ENCODE assay signal across 20 cellular contexts in genomic region chr1:23362218-23362713, GRCh38. TPM values are rescaled to one million over a fixed set of nuclear protein-coding genes. Genes with fewer than 3 reads are reported as not detected.
A peak's percentile ranks its signal among the peaks of the same experiment; 100 is the strongest.
DNase-seq lines count a peak whose midpoint lies in the region; ATAC-seq, FAIRE-seq and TF ChIP-seq lines count a peak whose summit lies in the region.
"Had no signal": no experiment of that assay in that cellular context is flagged by ENCODE, and none has a peak within 500 bp of the region (broad histone marks: within the 10 kb centered on the region; RNA-seq: fewer than 3 reads in every experiment).

No MANE protein-coding gene starts in this region.

- peaks cover 4% of the 10 kb centered on the region for H3K4me1 Mint-ChIP-seq in progenitor cell of endocrine pancreas (ENCODE audit: low read depth)

- peaks cover 13% of the 10 kb centered on the region for H3K79me2 ChIP-seq in K562 (ENCODE audit: control insufficient read depth, insufficient read depth, low read length)

- no peak overlapping the region for H3K9ac ChIP-seq in K562 (ENCODE audit: insufficient read depth in 1 of 2, low read depth in 2 of 2, low read length in 2 of 2)

- WGBS in K562 (ENCODE audit: insufficient coverage, low coverage, missing lambda C conversion rate): 94% methylated on average over 13 of the region's 13 CpGs

- TF ChIP-seq RAD21 in K562 (CRISPR knock-in tag; conservative IDR thresholded peaks at IDR 0.05 in 1 of 2, IDR thresholded peaks at IDR 0.05 in 1 of 2): no peak

- no peaks in the 10 kb centered on the region for H3K27me3 ChIP-seq in K562 (ENCODE audit: control insufficient read depth in 2 of 2, insufficient read depth in 2 of 2, low read length in 2 of 2)
- H3K27me3 ChIP-seq: hepatocyte, SJCRH30 had no signal

- intact Hi-C loops in K562 (cut with micrococcal nuclease): no loop called here

- POLR2A ChIA-PET in K562 (lab: Yijun Ruan, JAX): interaction anchor here (0.8 to 2.4 kb wide), 5 partner anchors 9 to 42 kb away, joined by 3 to 11 read pairs (median 3); partner anchors contain the start of gene HNRNPR

- no peak for TF ChIP-seq EP300 in K562 (IDR thresholded peaks at IDR 0.05; ENCODE audit: low read length)

- H3K4me2 ChIP-seq in K562 (ENCODE audit: insufficient read depth, low read length): no peak overlapping the region
- H3K4me2 ChIP-seq: hepatocyte had no signal

- peaks cover 58% of the 10 kb centered on the region for H3K9me3 Mint-ChIP-seq in progenitor cell of endocrine pancreas (ENCODE audit: low read depth)

- peaks cover 64% of the 10 kb centered on the region for H3K36me3 ChIP-seq in K562 (ENCODE audit: control insufficient read depth, insufficient read depth, low read length)

- no peaks in the 10 kb centered on the region for H3K27me3 Mint-ChIP-seq in progenitor cell of endocrine pancreas
- H3K27me3 Mint-ChIP-seq: stimulated activated naive CD8-positive, alpha-beta T cell treated with anti-CD3 and anti-CD28 coated beads, Interleukin-15, amount 100 ng/mL, for 72 hours; T-helper 17 cell had no signal

- peak; percentile 37; the same call in 1 of the 2 replicates for TF ChIP-seq POLR2A in K562 (conservative IDR thresholded peaks at IDR 0.05)

- CTCF ChIA-PET in K562 (lab: Yijun Ruan, JAX; ENCODE audit: low intra/inter-chr PET ratio): no interaction called here

- DNase-seq in NCI-H82 (lab: John Stamatoyannopoulos, UW): peak; percentile 28
- no peak for DNase-seq in NCI-H82 treated with DMSO at 0.1 percent for 48 hours (lab: John Stamatoyannopoulos, UW; ENCODE audit: unreplicated experiment)
- DNase-seq in GM12865 (ENCODE audit: low read depth): peak; percentile 12
- peak in 2 of 4 experiments; percentile 8 to 40 for DNase-seq in K562 (ENCODE audit: extremely low read depth in 1 of 4, low spot score in 3 of 4)
- no peak for DNase-seq in progenitor cell of endocrine pancreas (ENCODE audit: low spot score, unreplicated experiment)
- no peak for DNase-seq in HuH-7 (ENCODE audit: low spot score)
- DNase-seq in NCI-H1694 treated with DMSO at 0.1 percent for 48 hours (lab: John Stamatoyannopoulos, UW): no peak
- DNase-seq: cortex of kidney, DMS79 treated with DMSO at 0.1 percent for 48 hours, Karpas-422, mesenchymal stem cell, natural killer cell, NCI-H1105 treated with DMSO at 0.1 percent for 48 hours, NCI-H748 treated with DMSO at 0.1 percent for 48 hours, T-helper 17 cell had no signal

- in situ Hi-C loops in K562 (cut with MboI): no loop called here

- FAIRE-seq in K562 (lab: Jason Lieb, UNC): no peak

- no peaks in the 10 kb centered on the region for H3K9me1 ChIP-seq in K562 (ENCODE audit: control insufficient read depth, insufficient read depth, low read length)

- H3K36me3 Mint-ChIP-seq in progenitor cell of endocrine pancreas (ENCODE audit: insufficient read depth): peaks cover 82% of the 10 kb centered on the region

- no peak overlapping the region for H2AFZ ChIP-seq in K562 (ENCODE audit: low read depth, low read length)
- H2AFZ ChIP-seq: hepatocyte had no signal

- H3K4me3 ChIP-seq in GM12865 (ENCODE audit: low read depth, low read length) (no peak overlapping the region), K562 (no peak overlapping the region)
- H3K4me3 ChIP-seq: hepatocyte, SJCRH30 had no signal

- TF ChIP-seq CTCF in GM12865 (IDR thresholded peaks at IDR 0.05; ENCODE audit: insufficient read depth, low read depth, low read length, missing control alignments) (no peak), K562 (IDR thresholded peaks at IDR 0.05 in 2 of 3, conservative IDR thresholded peaks at IDR 0.05 in 1 of 3; ENCODE audit: insufficient read depth in 2 of 3, low read depth in 1 of 3, low read length in 3 of 3) (no peak), progenitor cell of endocrine pancreas (IDR thresholded peaks at IDR 0.05; ENCODE audit: unreplicated experiment) (no peak)

- peaks cover 45% of the 10 kb centered on the region for H3K9me3 ChIP-seq in K562 (replicated peaks; ENCODE audit: control insufficient read depth, insufficient read depth, low read depth, low read length)

- H3K4me3 Mint-ChIP-seq in progenitor cell of endocrine pancreas (ENCODE audit: low read depth): no peak overlapping the region
- H3K4me3 Mint-ChIP-seq: natural killer cell; stimulated activated naive CD8-positive, alpha-beta T cell treated with anti-CD3 and anti-CD28 coated beads, Interleukin-15, amount 100 ng/mL, for 72 hours; T-helper 17 cell had no signal

- H3K4me1 ChIP-seq in K562 (replicated peaks in 1 of 2; ENCODE audit: control insufficient read depth in 2 of 2, insufficient read depth in 2 of 2, low read length in 2 of 2): peaks cover 0 to 10% of the 10 kb centered on the region in 2 experiments; a peak in 3 of 5 replicates
- H3K4me1 ChIP-seq: SJCRH30 had no signal

- no peak overlapping the region for H3K27ac ChIP-seq in K562 (ENCODE audit: extremely low read depth, low read depth, low read length)
- H3K27ac ChIP-seq: C4-2B, hepatocyte, SJCRH30 had no signal

- peak overlapping the region; percentile 62 for H3K27ac Mint-ChIP-seq in progenitor cell of endocrine pancreas
- H3K27ac Mint-ChIP-seq: stimulated activated naive CD8-positive, alpha-beta T cell treated with anti-CD3 and anti-CD28 coated beads, Interleukin-15, amount 100 ng/mL, for 72 hours; T-helper 17 cell had no signal

- ATAC-seq in K562 (0 out of 3 replicates have a peak, but pooled peaks have one; percentile 25), GM21390 (IDR thresholded peaks at IDR 0.05; ENCODE audit: unreplicated experiment) (no peak)
- ATAC-seq: natural killer cell; stimulated activated naive CD8-positive, alpha-beta T cell treated with anti-CD3 and anti-CD28 coated beads, Interleukin-15, amount 100 ng/mL, for 72 hours; T-helper 17 cell had no signal

- H4K20me1 ChIP-seq in K562 (replicated peaks; ENCODE audit: control insufficient read depth, insufficient read depth, low read length): no peaks in the 10 kb centered on the region

- no TSS peak for BruUV-seq in K562 (replicated peaks; lab: Mats Ljungman, UMichigan)

RNA-seq across cellular contexts. Expression of gene ZNF436, which starts 7.4 kb away (rescaled TPM):
- 10.7 and 18.5 TPM in 2 replicates for total RNA-seq in K562 (2011; cell fraction: chromatin; rRNA removed; ENCODE audit: low replicate concordance)
- 8.7 and 9.7 TPM in 2 replicates for total RNA-seq in K562 (2011; cell fraction: nucleolus; rRNA removed)
- total RNA-seq in K562 (2011; cell fraction: nucleoplasm; rRNA removed): 11.4 and 13.0 TPM in 2 replicates
- total RNA-seq in K562 (2014; rRNA removed): 6.2 and 7.0 TPM in 2 replicates
- total RNA-seq in K562 (2014; rRNA removed; fragmentation: Illumina TruSeq; extraction: Trizol): 8.3 and 9.4 TPM in 2 replicates
- 11.3 and 11.9 TPM in 2 replicates for total RNA-seq in K562 (2015; rRNA removed; fragmentation: Illumina TruSeq; extraction: Trizol)
- total RNA-seq in K562 (2021): 6.9 and 7.4 TPM in 2 replicates
- 8.0 and 9.7 TPM in 2 replicates for polyA plus RNA-seq in K562 (2011; rRNA removed)
- polyA plus RNA-seq in K562 (2011; cell fraction: cytosol; rRNA removed): 2.4 and 6.8 TPM in 2 replicates
- 9.0 and 14.4 TPM in 2 replicates for polyA plus RNA-seq in K562 (2011; cell fraction: nucleus; rRNA removed)
- polyA plus RNA-seq in K562 (2012): 4.6 and 5.2 TPM in 2 replicates
- 6.8 and 7.3 TPM in 2 replicates for polyA plus RNA-seq in K562 (2014; fragmentation: Illumina TruSeq; extraction: Trizol)
- 1 to 10 TPM; 2.1 to 3.3 TPM for polyA plus RNA-seq in K562 (2014; fragmentation: Nextera tagmentation; extraction: Ambion mirVana)
- 3.8 and 4.5 TPM in 2 replicates for polyA plus RNA-seq in K562 (2014; rRNA removed)
- polyA minus RNA-seq in K562 (2011; rRNA and poly(A)+ RNA removed): 18.1 and 28.7 TPM in 2 replicates
- 7.3 and 7.8 TPM in 2 replicates for polyA minus RNA-seq in K562 (2011; cell fraction: cytosol; rRNA and poly(A)+ RNA removed)
- 7.9 and 17.7 TPM in 2 replicates for polyA minus RNA-seq in K562 (2011; cell fraction: nucleus; rRNA and poly(A)+ RNA removed)
- 13.7 and 13.9 TPM in 2 replicates for total RNA-seq in progenitor cell of endocrine pancreas

RNA-seq across cellular contexts. Expression of gene HNRNPR, which starts 18.2 kb away (rescaled TPM):
- 99.0 and 265 TPM in 2 replicates for total RNA-seq in K562 (2011; cell fraction: chromatin; rRNA removed; ENCODE audit: low replicate concordance)
- total RNA-seq in K562 (2011; cell fraction: nucleolus; rRNA removed): 46.7 and 67.2 TPM in 2 replicates
- total RNA-seq in K562 (2011; cell fraction: nucleoplasm; rRNA removed): 120 and 158 TPM in 2 replicates
- total RNA-seq in K562 (2014; rRNA removed): 212 and 244 TPM in 2 replicates
- 301 and 338 TPM in 2 replicates for total RNA-seq in K562 (2014; rRNA removed; fragmentation: Illumina TruSeq; extraction: Trizol)
- total RNA-seq in K562 (2015; rRNA removed; fragmentation: Illumina TruSeq; extraction: Trizol): 321 and 351 TPM in 2 replicates
- 238 and 253 TPM in 2 replicates for total RNA-seq in K562 (2021)
- polyA plus RNA-seq in K562 (2011; rRNA removed): 270 and 360 TPM in 2 replicates
- 81.4 and 163 TPM in 2 replicates for polyA plus RNA-seq in K562 (2011; cell fraction: cytosol; rRNA removed)
- polyA plus RNA-seq in K562 (2011; cell fraction: nucleus; rRNA removed): 58.1 and 89.0 TPM in 2 replicates
- polyA plus RNA-seq in K562 (2012): 153 and 259 TPM in 2 replicates
- polyA plus RNA-seq in K562 (2014; fragmentation: Illumina TruSeq; extraction: Trizol): 318 and 372 TPM in 2 replicates
- 10 to 100 TPM; 80.9 to 93.4 TPM for polyA plus RNA-seq in K562 (2014; fragmentation: Nextera tagmentation; extraction: Ambion mirVana)
- 321 and 349 TPM in 2 replicates for polyA plus RNA-seq in K562 (2014; rRNA removed)
- polyA minus RNA-seq in K562 (2011; rRNA and poly(A)+ RNA removed): 270 and 312 TPM in 2 replicates
- 94.9 and 109 TPM in 2 replicates for polyA minus RNA-seq in K562 (2011; cell fraction: cytosol; rRNA and poly(A)+ RNA removed)
- polyA minus RNA-seq in K562 (2011; cell fraction: nucleus; rRNA and poly(A)+ RNA removed): 78.8 and 184 TPM in 2 replicates
- total RNA-seq in progenitor cell of endocrine pancreas: 201 and 212 TPM in 2 replicates

Comparison
In these comparisons a context has a peak if more than half of its experiments do, and no peak if none do; other contexts are left out.
1. DNase-seq: peak in NCI-H82 (single experiment) and GM12865 (single experiment); none in NCI-H82 treated with DMSO at 0.1 percent for 48 hours (single experiment), progenitor cell of endocrine pancreas (single experiment), HuH-7 (single experiment) and NCI-H1694 treated with DMSO at 0.1 percent for 48 hours (single experiment).